Comparison of ENCODE assay signal across 8 cellular contexts in genomic region chr19:2268480-2268830, GRCh38. TPM values are rescaled to one million over a fixed set of nuclear protein-coding genes. Genes with fewer than 3 reads are reported as not detected.
A peak's percentile ranks its signal among the peaks of the same experiment; 100 is the strongest.
DNase-seq lines count a peak whose midpoint lies in the region; ATAC-seq and TF ChIP-seq lines count a peak whose summit lies in the region.

No MANE protein-coding gene starts in this region.

- H3K27me3 ChIP-seq in HUES64 (ENCODE audit: insufficient read depth, low read length): no peaks in the 10 kb centered on the region
- no peaks in the 10 kb centered on the region for H3K27me3 ChIP-seq in breast epithelium

- POLR2A ChIA-PET in AG04449 (lab: Yijun Ruan, JAX): interaction anchor here (0.6 kb wide), 1 partner anchor 161 kb away, joined by 3 read pairs; no protein-coding TSS in a partner anchor
- POLR2A ChIA-PET in naive thymus-derived CD8-positive, alpha-beta T cell (lab: Charles Lee): interaction anchor here (1.4 to 11.8 kb wide), 4 partner anchors 13 to 336 kb away, joined by 3 to 370 read pairs (median 134); partner anchors contain the start of genes AMH, JSRP1, PLEKHJ1 and SF3A2

- no peaks in the 10 kb centered on the region for H3K27me3 Mint-ChIP-seq in naive thymus-derived CD8-positive, alpha-beta T cell

- CTCF ChIA-PET in AG04449 (lab: Yijun Ruan, JAX): interaction anchor here (1.5 kb wide), 1 partner anchor 113 kb away, joined by 4 read pairs; no protein-coding TSS in a partner anchor

- H3K36me3 ChIP-seq in HUES64 (ENCODE audit: insufficient read depth, low read length) (peaks cover 19% of the 10 kb centered on the region), breast epithelium (no peaks in the 10 kb centered on the region)

- no peak for TF ChIP-seq POLR2A in breast epithelium (IDR thresholded peaks at IDR 0.05)

- H3K9me3 ChIP-seq in HUES64 (ENCODE audit: insufficient read depth, low read depth, low read length) (no peaks in the 10 kb centered on the region), breast epithelium (no peaks in the 10 kb centered on the region)

- H3K27ac ChIP-seq in HUES64 (ENCODE audit: low read depth, low read length) (no peak overlapping the region), breast epithelium (no peak overlapping the region)

- ATAC-seq in naive thymus-derived CD8-positive, alpha-beta T cell: no peak
- no peak for ATAC-seq in esophagus mucosa

- peaks cover 0 to 2% (median 0%) of the 10 kb centered on the region in 9 donors for H3K9me3 Mint-ChIP-seq in naive thymus-derived CD8-positive, alpha-beta T cell

- intact Hi-C loops in breast epithelium (cut with DNase I; ENCODE audit: low total_unique reads): no loop called here

- peak overlapping the region; percentile 87 to 97 (median 90) for H3K4me3 Mint-ChIP-seq in naive thymus-derived CD8-positive, alpha-beta T cell

- H3K4me3 ChIP-seq in AG04449 (ENCODE audit: low read depth, low read length) (peak overlapping the region; percentile 72), HUES64 (ENCODE audit: low read length) (peak overlapping the region; percentile 100), breast epithelium (peak overlapping the region; percentile 76 to 100 (median 82))

- peaks cover 7 to 50% (median 31%) of the 10 kb centered on the region in 4 donors for H3K4me1 Mint-ChIP-seq in naive thymus-derived CD8-positive, alpha-beta T cell

- DNase-seq in AG04449 (ENCODE audit: low read depth, low spot score) (no peak), breast epithelium (ENCODE audit: low spot score in 2 of 2) (no peak), RKO (ENCODE audit: low spot score) (no peak), HT-29 (ENCODE audit: low spot score) (no peak), glomerular visceral epithelial cell (ENCODE audit: extremely low spot score) (no peak)
- DNase-seq in naive thymus-derived CD8-positive, alpha-beta T cell: no peak

- 94% methylated on average over 4 of the region's 4 CpGs for WGBS in HUES64

- H3K9ac ChIP-seq in HUES64 (ENCODE audit: low read depth, low read length): 0 out of 2 replicates have a peak overlapping the region, but pooled peaks have one; percentile 75

- H3K4me1 ChIP-seq in HUES64 (ENCODE audit: insufficient read depth, low read length): peaks cover 17% of the 10 kb centered on the region; the same call in 1 of the 2 replicates
- peaks cover 14 to 17% of the 10 kb centered on the region in 2 donors for H3K4me1 ChIP-seq in breast epithelium

- peaks cover 0 to 22% (median 5%) of the 10 kb centered on the region in 3 donors for H3K36me3 Mint-ChIP-seq in naive thymus-derived CD8-positive, alpha-beta T cell

- peak overlapping the region in 9 of 10 donors; percentile 34 to 95 (median 66) for H3K27ac Mint-ChIP-seq in naive thymus-derived CD8-positive, alpha-beta T cell

- no peak for TF ChIP-seq CTCF in AG04449 (IDR thresholded peaks at IDR 0.05; ENCODE audit: insufficient read depth, low read length, missing control alignments)
- TF ChIP-seq CTCF in breast epithelium (IDR thresholded peaks at IDR 0.05): no peak

RNA-seq across cellular contexts. Expression of gene JSRP1, which starts 12.2 kb away (rescaled TPM):
- 0.30 TPM for polyA plus RNA-seq in HUES64 (2013, experiment 1 of 2)
- polyA plus RNA-seq in HUES64 (2013, experiment 2 of 2): not detected
- total RNA-seq in breast epithelium: 1 to 10 TPM in 2 of 3 donors, not detected in 1; 1.0 to 2.3 TPM
- total RNA-seq in naive thymus-derived CD8-positive, alpha-beta T cell: under 1 TPM in 1 of 2 experiments, not detected in 1; 0.70 TPM
- polyA plus RNA-seq in naive thymus-derived CD8-positive, alpha-beta T cell: 1 to 10 TPM in 1 of 3 donors, under 1 TPM in 2; 0.41 to 1.3 (median 0.59) TPM
- 0.34 and 0.38 TPM in 2 replicates for total RNA-seq in HT-29 (2014; rRNA removed; shearing (Covaris generic))
- total RNA-seq in esophagus mucosa: not detected

RNA-seq across cellular contexts. Expression of gene PEAK3, which starts 13.5 kb away (rescaled TPM):
- polyA plus RNA-seq in HUES64 (2013, experiment 1 of 2): not detected
- polyA plus RNA-seq in HUES64 (2013, experiment 2 of 2): not detected
- total RNA-seq in breast epithelium (1 to 10 TPM in 1 of 3 donors, not detected in 2; 1.8 TPM), esophagus mucosa (0.08 TPM)
- under 1 TPM; 0.14 to 0.23 TPM for total RNA-seq in naive thymus-derived CD8-positive, alpha-beta T cell
- under 1 TPM in 1 of 3 donors, not detected in 2; 0.15 TPM for polyA plus RNA-seq in naive thymus-derived CD8-positive, alpha-beta T cell
- not detected in 2 replicates for total RNA-seq in HT-29 (2014; rRNA removed; shearing (Covaris generic))

RNA-seq across cellular contexts. Expression of gene AMH, which starts 19.3 kb away (rescaled TPM):
- 2.9 TPM for polyA plus RNA-seq in HUES64 (2013, experiment 1 of 2)
- polyA plus RNA-seq in HUES64 (2013, experiment 2 of 2): 2.3 TPM
- total RNA-seq in breast epithelium (1 to 10 TPM in 2 of 3 donors, not detected in 1; 2.5 to 3.9 TPM), esophagus mucosa (0.56 TPM)
- 10 to 100 TPM; 13.6 to 14.0 TPM for total RNA-seq in naive thymus-derived CD8-positive, alpha-beta T cell
- not detected for polyA plus RNA-seq in naive thymus-derived CD8-positive, alpha-beta T cell
- 17.3 and 19.9 TPM in 2 replicates for total RNA-seq in HT-29 (2014; rRNA removed; shearing (Covaris generic))

RNA-seq across cellular contexts. Expression of gene SF3A2, which starts 31.8 kb away (rescaled TPM):
- polyA plus RNA-seq in HUES64 (2013, experiment 1 of 2): 108 TPM
- polyA plus RNA-seq in HUES64 (2013, experiment 2 of 2): 122 TPM
- total RNA-seq in breast epithelium (10 to 100 TPM; 32.6 to 38.0 (median 33.3) TPM), esophagus mucosa (45.4 TPM)
- total RNA-seq in naive thymus-derived CD8-positive, alpha-beta T cell: 100 to 1,000 TPM; 149 to 162 TPM
- 10 to 100 TPM; 16.3 to 33.5 (median 26.0) TPM for polyA plus RNA-seq in naive thymus-derived CD8-positive, alpha-beta T cell
- 80.5 and 102 TPM in 2 replicates for total RNA-seq in HT-29 (2014; rRNA removed; shearing (Covaris generic))

RNA-seq across cellular contexts. Expression of gene PLEKHJ1, which starts 32.3 kb away (rescaled TPM):
- 93.8 TPM for polyA plus RNA-seq in HUES64 (2013, experiment 1 of 2)
- polyA plus RNA-seq in HUES64 (2013, experiment 2 of 2): 88.1 TPM
- total RNA-seq in breast epithelium (10 to 100 TPM; 44.6 to 52.8 (median 47.4) TPM), esophagus mucosa (48.9 TPM)
- 10 to 100 TPM; 56.7 to 59.8 TPM for total RNA-seq in naive thymus-derived CD8-positive, alpha-beta T cell
- polyA plus RNA-seq in naive thymus-derived CD8-positive, alpha-beta T cell: 100 to 1,000 TPM in 2 of 3 donors, 10 to 100 TPM in 1; 85.2 to 106 (median 101) TPM
- total RNA-seq in HT-29 (2014; rRNA removed; shearing (Covaris generic)): 295 and 307 TPM in 2 replicates
